Comparison of ENCODE assay signal across 9 cellular contexts in the genomic region with DNA sequence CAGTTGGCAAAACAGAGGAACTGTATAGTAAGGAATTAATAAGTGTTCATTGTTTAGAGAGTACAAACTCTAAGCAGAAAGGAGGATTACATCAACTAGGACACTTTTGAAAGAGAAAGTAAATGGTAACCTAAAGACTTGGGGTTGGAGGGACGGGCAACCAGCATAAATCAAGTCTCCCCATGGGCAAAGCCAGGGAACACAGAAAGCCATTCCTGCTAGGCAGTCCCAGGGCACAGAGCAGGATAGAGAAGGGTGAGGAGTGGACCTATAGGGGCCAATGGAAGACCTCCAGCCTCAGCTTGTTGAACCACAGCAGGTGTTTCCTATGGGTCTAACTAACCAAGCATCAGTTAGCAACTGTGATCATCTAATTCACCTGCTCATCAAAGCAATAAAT. TPM values are rescaled to one million over a fixed set of nuclear protein-coding genes. Genes with fewer than 3 reads are reported as not detected.
DNase-seq lines count a peak whose midpoint lies in the region; ATAC-seq and TF ChIP-seq lines count a peak whose summit lies in the region.
"Had no signal": no experiment of that assay in that cellular context is flagged by ENCODE, and none has a peak within 500 bp of the region (broad histone marks: within the 10 kb centered on the region; RNA-seq: fewer than 3 reads in every experiment).

No MANE protein-coding gene starts in this region.

- H3K4me3 Mint-ChIP-seq in CD4-positive, alpha-beta T cell, result peak overlapping the region; percentile 67
- H3K4me3 Mint-ChIP-seq in activated T-helper 1 cell treated with anti-CD3 and anti-CD28 coated beads, Interleukin-12 subunit alpha, Interleukin-12 subunit beta, Interleukin-2, Interleukin-4 antibody, amounts not matched to agents 30 ng/mL and 10 ng/mL and 1 ng/mL, durations not matched to agents 14 hours and 24 hours and 36 hours, result peak overlapping the region; percentile 77
- H3K4me3 Mint-ChIP-seq in nephron progenitor cell, result no peak overlapping the region

- no peak for TF ChIP-seq CTCF in CD4-positive, alpha-beta T cell (IDR thresholded peaks at IDR 0.05)
- TF ChIP-seq CTCF in nephron progenitor cell (IDR thresholded peaks at IDR 0.05) (no peak), vagina (IDR thresholded peaks at IDR 0.05) (no peak)

- TF ChIP-seq POLR2A in vagina (IDR thresholded peaks at IDR 0.05), result no peak

- POLR2A ChIA-PET in CD4-positive, alpha-beta T cell (lab: Charles Lee), result interaction anchor here (0.7 to 2.8 kb wide), 13 partner anchors 9 to 367 kb away, joined by 3 to 137 read pairs (median 6); partner anchors contain the start of genes CAST, ERAP1, ERAP2 and RIOK2

- peak in 1 of 10 experiments; percentile 7 for DNase-seq in CD4-positive, alpha-beta T cell
- no peak for DNase-seq in activated T-helper 1 cell treated with anti-CD3 and anti-CD28 coated beads, Interleukin-12 subunit alpha, Interleukin-12 subunit beta, Interleukin-2, Interleukin-4 antibody, amounts not matched to agents 30 ng/mL and 10 ng/mL and 1 ng/mL, durations not matched to agents 14 hours and 24 hours and 36 hours (ENCODE audit: low spot score)
- no peak for DNase-seq in nephron progenitor cell
- DNase-seq in middle frontal gyrus (ENCODE audit: extremely low spot score, low spot score), result no peak
- no peak for DNase-seq in left ventricle myocardium superior
- DNase-seq in vagina (ENCODE audit: extremely low spot score in 2 of 2), result no peak

- H3K27ac ChIP-seq in CD4-positive, alpha-beta T cell (ENCODE audit: low read depth, low read length), result peak overlapping the region; percentile 76
- H3K27ac ChIP-seq in vagina, result no peak overlapping the region
- H3K27ac ChIP-seq: SJSA1 had no signal

- H3K27me3 Mint-ChIP-seq in CD4-positive, alpha-beta T cell, result no peaks in the 10 kb centered on the region
- peaks cover 2% of the 10 kb centered on the region for H3K27me3 Mint-ChIP-seq in activated T-helper 1 cell treated with anti-CD3 and anti-CD28 coated beads, Interleukin-12 subunit alpha, Interleukin-12 subunit beta, Interleukin-2, Interleukin-4 antibody, amounts not matched to agents 30 ng/mL and 10 ng/mL and 1 ng/mL, durations not matched to agents 14 hours and 24 hours and 36 hours (ENCODE audit: insufficient read depth)
- H3K27me3 Mint-ChIP-seq in nephron progenitor cell (ENCODE audit: low read depth, poor library complexity), result peaks cover 6% of the 10 kb centered on the region

- H3K9me3 Mint-ChIP-seq in CD4-positive, alpha-beta T cell, result no peaks in the 10 kb centered on the region
- no peaks in the 10 kb centered on the region for H3K9me3 Mint-ChIP-seq in activated T-helper 1 cell treated with anti-CD3 and anti-CD28 coated beads, Interleukin-12 subunit alpha, Interleukin-12 subunit beta, Interleukin-2, Interleukin-4 antibody, amounts not matched to agents 30 ng/mL and 10 ng/mL and 1 ng/mL, durations not matched to agents 14 hours and 24 hours and 36 hours
- H3K9me3 Mint-ChIP-seq in nephron progenitor cell, result no peaks in the 10 kb centered on the region

- no peaks in the 10 kb centered on the region for H3K27me3 ChIP-seq in CD4-positive, alpha-beta T cell (ENCODE audit: control insufficient read depth, insufficient read depth, low read length)
- H3K27me3 ChIP-seq in vagina, result no peaks in the 10 kb centered on the region
- H3K27me3 ChIP-seq: SJSA1 had no signal

- H3K4me1 ChIP-seq in vagina, result peaks cover 6% of the 10 kb centered on the region

- CTCF ChIA-PET in CD4-positive, alpha-beta T cell (lab: Charles Lee), result interaction anchor here (0.6 to 2.0 kb wide), 3 partner anchors 9 to 10 kb away, joined by 4 to 5 read pairs (median 5); partner anchors contain the start of gene ERAP1

- intact Hi-C loops in CD4-positive, alpha-beta T cell (cut with DNase I, micrococcal nuclease), result loop anchor here in 1 of 2 experiments (5.0 kb wide), 1 partner anchor 50 kb away; no protein-coding TSS in a partner anchor
- intact Hi-C loops in activated T-helper 1 cell treated with anti-CD3 and anti-CD28 coated beads, Interleukin-12 subunit alpha, Interleukin-12 subunit beta, Interleukin-2, Interleukin-4 antibody, amounts not matched to agents 30 ng/mL and 10 ng/mL and 1 ng/mL, durations not matched to agents 14 hours and 24 hours and 36 hours (cut with micrococcal nuclease), result loop anchor here (1.0 to 2.0 kb wide), 2 partner anchors 9 to 60 kb away; partner anchors contain the start of gene ERAP2
- intact Hi-C loops in left ventricle myocardium superior (cut with micrococcal nuclease), result no loop called here
- intact Hi-C loops in vagina (cut with DNase I), result no loop called here

- H3K27ac Mint-ChIP-seq in CD4-positive, alpha-beta T cell, result peak overlapping the region; percentile 92
- peak overlapping the region; percentile 82 for H3K27ac Mint-ChIP-seq in activated T-helper 1 cell treated with anti-CD3 and anti-CD28 coated beads, Interleukin-12 subunit alpha, Interleukin-12 subunit beta, Interleukin-2, Interleukin-4 antibody, amounts not matched to agents 30 ng/mL and 10 ng/mL and 1 ng/mL, durations not matched to agents 14 hours and 24 hours and 36 hours
- no peak overlapping the region for H3K27ac Mint-ChIP-seq in nephron progenitor cell

- H3K4me1 Mint-ChIP-seq in CD4-positive, alpha-beta T cell (ENCODE audit: low read depth), result peaks cover 71% of the 10 kb centered on the region
- peaks cover 61% of the 10 kb centered on the region for H3K4me1 Mint-ChIP-seq in activated T-helper 1 cell treated with anti-CD3 and anti-CD28 coated beads, Interleukin-12 subunit alpha, Interleukin-12 subunit beta, Interleukin-2, Interleukin-4 antibody, amounts not matched to agents 30 ng/mL and 10 ng/mL and 1 ng/mL, durations not matched to agents 14 hours and 24 hours and 36 hours (ENCODE audit: low read depth)
- no peaks in the 10 kb centered on the region for H3K4me1 Mint-ChIP-seq in nephron progenitor cell

- no peak overlapping the region for H3K4me3 ChIP-seq in vagina
- H3K4me3 ChIP-seq: SJSA1 had no signal

- no peaks in the 10 kb centered on the region for H3K36me3 Mint-ChIP-seq in CD4-positive, alpha-beta T cell (ENCODE audit: low read depth)
- H3K36me3 Mint-ChIP-seq in activated T-helper 1 cell treated with anti-CD3 and anti-CD28 coated beads, Interleukin-12 subunit alpha, Interleukin-12 subunit beta, Interleukin-2, Interleukin-4 antibody, amounts not matched to agents 30 ng/mL and 10 ng/mL and 1 ng/mL, durations not matched to agents 14 hours and 24 hours and 36 hours (ENCODE audit: low read depth), result peaks cover 3% of the 10 kb centered on the region
- no peaks in the 10 kb centered on the region for H3K36me3 Mint-ChIP-seq in nephron progenitor cell (ENCODE audit: low read depth)

- peak; percentile 28 for ATAC-seq in CD4-positive, alpha-beta T cell (ENCODE audit: poor library complexity)
- peak; percentile 29 for ATAC-seq in GM19452 (IDR thresholded peaks at IDR 0.05; ENCODE audit: unreplicated experiment)
- peak; percentile 12 for ATAC-seq in HG03108 (IDR thresholded peaks at IDR 0.05; ENCODE audit: unreplicated experiment)
- ATAC-seq in left ventricle myocardium superior, result no peak

- H3K9me3 ChIP-seq in CD4-positive, alpha-beta T cell (ENCODE audit: control insufficient read depth, low read length), result no peaks in the 10 kb centered on the region
- no peaks in the 10 kb centered on the region for H3K9me3 ChIP-seq in vagina
- H3K9me3 ChIP-seq: SJSA1 had no signal

- H3K36me3 ChIP-seq in vagina, result no peaks in the 10 kb centered on the region
- H3K36me3 ChIP-seq: SJSA1 had no signal

RNA-seq across cellular contexts. Expression of gene ERAP1, which starts 9.2 kb away (rescaled TPM):
- total RNA-seq in CD4-positive, alpha-beta T cell, result 10 to 100 TPM; 45.0 to 47.4 TPM
- total RNA-seq in activated T-helper 1 cell treated with anti-CD3 and anti-CD28 coated beads, Interleukin-12 subunit alpha, Interleukin-12 subunit beta, Interleukin-2, Interleukin-4 antibody, amounts not matched to agents 30 ng/mL and 10 ng/mL and 1 ng/mL, durations not matched to agents 14 hours and 24 hours and 36 hours, result 92.2 and 94.5 TPM in 2 replicates
- total RNA-seq in left ventricle myocardium superior (39.4 TPM), vagina (23.6 TPM)

RNA-seq across cellular contexts. Expression of gene ERAP2, which starts 59.3 kb away (rescaled TPM):
- 10 to 100 TPM; 56.6 to 61.4 TPM for total RNA-seq in CD4-positive, alpha-beta T cell
- 52.9 and 54.4 TPM in 2 replicates for total RNA-seq in activated T-helper 1 cell treated with anti-CD3 and anti-CD28 coated beads, Interleukin-12 subunit alpha, Interleukin-12 subunit beta, Interleukin-2, Interleukin-4 antibody, amounts not matched to agents 30 ng/mL and 10 ng/mL and 1 ng/mL, durations not matched to agents 14 hours and 24 hours and 36 hours
- 6.1 TPM for total RNA-seq in left ventricle myocardium superior
- 16.5 TPM for total RNA-seq in vagina
